Comparison of ENCODE assay signal across 29 cellular contexts in genomic region chr4:172553216-172553615, GRCh38.
"Had no signal": no experiment of that assay in that cellular context is flagged by ENCODE, and none has a peak within 500 bp of the region (broad histone marks: within the 10 kb centered on the region; RNA-seq: fewer than 3 reads in every experiment).

No MANE protein-coding gene starts in this region.

- DNase-seq: activated CD4-positive, alpha-beta memory T cell treated with anti-CD3 and anti-CD28 coated beads, Interleukin-2, amount 10 ng/mL, durations not matched to agents 7 days and 5 days; activated CD4-positive, alpha-beta T cell treated with anti-CD3 and anti-CD28 coated beads for 36 hours; activated CD4-positive, alpha-beta T cell treated with anti-CD3 and anti-CD28 coated beads, Interleukin-2, amount 10 ng/mL, durations not matched to agents 7 days and 5 days; activated CD4-positive, alpha-beta T cell treated with anti-CD3 and anti-CD28 coated beads, Interleukin-2, amount 50 U/mL, for 4 hours; activated CD4-positive, CD25-positive, alpha-beta regulatory T cell; activated CD4-positive, CD25-positive, alpha-beta regulatory T cell treated with anti-CD3 and anti-CD28 coated beads, Interleukin-2, amount 50 U/mL, for 72 hours; activated CD8-positive, alpha-beta memory T cell treated with anti-CD3 and anti-CD28 coated beads, Interleukin-2, amount 50 U/mL, for 48 hours; activated gamma-delta T cell; activated naive CD4-positive, alpha-beta T cell; activated naive CD4-positive, alpha-beta T cell treated with anti-CD3 and anti-CD28 coated beads, Interleukin-2, amount 10 ng/mL, durations not matched to agents 7 days and 5 days; activated naive CD8-positive, alpha-beta T cell treated with anti-CD3 and anti-CD28 coated beads, Interleukin-2, amount 10 ng/mL, durations not matched to agents 7 days and 5 days; activated T-cell treated with anti-CD3 and anti-CD28 coated beads for 4 hours; activated T-cell treated with anti-CD3 and anti-CD28 coated beads, Interleukin-2, amount 50 U/mL, for 24 hours; activated T-cell treated with anti-CD3 and anti-CD28 coated beads, Interleukin-2, amount 50 U/mL, for 72 hours; amniotic stem cell; anterior cingulate cortex; body of pancreas; caudate nucleus; colonic mucosa; dorsolateral prefrontal cortex; effector memory CD4-positive, alpha-beta T cell; erythroblast; foreskin melanocyte; heart right ventricle; T-helper 2 cell had no signal

- H3K9me3 ChIP-seq: body of pancreas, colonic mucosa, esophagus muscularis mucosa, gastroesophageal sphincter, heart right ventricle had no signal

- H3K36me3 Mint-ChIP-seq: activated naive CD4-positive, alpha-beta T cell treated with anti-CD3 and anti-CD28 coated beads, Interleukin-2, amount 10 ng/mL, durations not matched to agents 7 days and 5 days; activated naive CD4-positive, alpha-beta T cell treated with anti-CD3 and anti-CD28 coated beads, Interleukin-2, amount 50 U/mL, for 72 hours; activated naive CD8-positive, alpha-beta T cell treated with anti-CD3 and anti-CD28 coated beads, Interleukin-2, amount 10 ng/mL, durations not matched to agents 7 days and 5 days had no signal

- H3K27me3 Mint-ChIP-seq: activated CD4-positive, alpha-beta memory T cell treated with anti-CD3 and anti-CD28 coated beads, Interleukin-2, amount 10 ng/mL, durations not matched to agents 7 days and 5 days; activated CD4-positive, alpha-beta T cell treated with anti-CD3 and anti-CD28 coated beads for 36 hours; activated CD4-positive, alpha-beta T cell treated with anti-CD3 and anti-CD28 coated beads, Interleukin-2, amount 10 ng/mL, durations not matched to agents 7 days and 5 days; activated naive CD4-positive, alpha-beta T cell treated with anti-CD3 and anti-CD28 coated beads, Interleukin-2, amount 10 ng/mL, durations not matched to agents 7 days and 5 days; activated naive CD8-positive, alpha-beta T cell treated with anti-CD3 and anti-CD28 coated beads, Interleukin-2, amount 10 ng/mL, durations not matched to agents 7 days and 5 days; activated T-cell treated with anti-CD3 and anti-CD28 coated beads, Interleukin-2, amount 50 U/mL, for 24 hours; dendritic cell treated with granulocyte-macrophage colony-stimulating factor and Interleukin-4, amounts not matched to agents 40 ng/mL and 50 ng/mL, for 4 days had no signal

- H3K27me3 ChIP-seq: body of pancreas, colonic mucosa, dorsolateral prefrontal cortex, esophagus muscularis mucosa, gastroesophageal sphincter, heart right ventricle had no signal

- H3K27ac Mint-ChIP-seq: activated CD4-positive, alpha-beta memory T cell treated with anti-CD3 and anti-CD28 coated beads, Interleukin-2, amount 10 ng/mL, durations not matched to agents 7 days and 5 days; activated CD4-positive, alpha-beta T cell treated with anti-CD3 and anti-CD28 coated beads for 36 hours; activated CD4-positive, alpha-beta T cell treated with anti-CD3 and anti-CD28 coated beads, Interleukin-2, amount 10 ng/mL, durations not matched to agents 7 days and 5 days; activated naive CD4-positive, alpha-beta T cell treated with anti-CD3 and anti-CD28 coated beads, Interleukin-2, amount 10 ng/mL, durations not matched to agents 7 days and 5 days; activated naive CD4-positive, alpha-beta T cell treated with anti-CD3 and anti-CD28 coated beads, Interleukin-2, amount 50 U/mL, for 72 hours; activated naive CD8-positive, alpha-beta T cell treated with anti-CD3 and anti-CD28 coated beads, Interleukin-2, amount 10 ng/mL, durations not matched to agents 7 days and 5 days; activated T-cell treated with anti-CD3 and anti-CD28 coated beads, Interleukin-2, amount 50 U/mL, for 24 hours; activated T-cell treated with anti-CD3 and anti-CD28 coated beads, Interleukin-2, amount 50 U/mL, for 72 hours; dendritic cell treated with granulocyte-macrophage colony-stimulating factor and Interleukin-4, amounts not matched to agents 40 ng/mL and 50 ng/mL, for 4 days had no signal

- ATAC-seq: activated CD4-positive, alpha-beta T cell treated with anti-CD3 and anti-CD28 coated beads for 36 hours; activated naive CD4-positive, alpha-beta T cell treated with anti-CD3 and anti-CD28 coated beads, Interleukin-2, amount 50 U/mL, for 72 hours; activated T-cell treated with anti-CD3 and anti-CD28 coated beads, Interleukin-2, amount 50 U/mL, for 72 hours; body of pancreas; gastroesophageal sphincter; heart right ventricle had no signal

- H3K9me3 Mint-ChIP-seq: activated CD4-positive, alpha-beta T cell treated with anti-CD3 and anti-CD28 coated beads, Interleukin-2, amount 10 ng/mL, durations not matched to agents 7 days and 5 days; activated naive CD8-positive, alpha-beta T cell treated with anti-CD3 and anti-CD28 coated beads, Interleukin-2, amount 10 ng/mL, durations not matched to agents 7 days and 5 days; activated T-cell treated with anti-CD3 and anti-CD28 coated beads, Interleukin-2, amount 50 U/mL, for 24 hours; dendritic cell treated with granulocyte-macrophage colony-stimulating factor and Interleukin-4, amounts not matched to agents 40 ng/mL and 50 ng/mL, for 4 days had no signal

- H3K27ac ChIP-seq: body of pancreas, colonic mucosa, dorsolateral prefrontal cortex, esophagus muscularis mucosa, gastroesophageal sphincter, heart right ventricle had no signal

- H3K4me3 Mint-ChIP-seq: activated CD4-positive, alpha-beta memory T cell treated with anti-CD3 and anti-CD28 coated beads, Interleukin-2, amount 10 ng/mL, durations not matched to agents 7 days and 5 days; activated CD4-positive, alpha-beta T cell treated with anti-CD3 and anti-CD28 coated beads for 36 hours; activated CD4-positive, alpha-beta T cell treated with anti-CD3 and anti-CD28 coated beads, Interleukin-2, amount 10 ng/mL, durations not matched to agents 7 days and 5 days; activated naive CD4-positive, alpha-beta T cell treated with anti-CD3 and anti-CD28 coated beads, Interleukin-2, amount 10 ng/mL, durations not matched to agents 7 days and 5 days; activated naive CD8-positive, alpha-beta T cell treated with anti-CD3 and anti-CD28 coated beads, Interleukin-2, amount 10 ng/mL, durations not matched to agents 7 days and 5 days; activated T-cell treated with anti-CD3 and anti-CD28 coated beads, Interleukin-2, amount 50 U/mL, for 24 hours; activated T-cell treated with anti-CD3 and anti-CD28 coated beads, Interleukin-2, amount 50 U/mL, for 72 hours; dendritic cell treated with granulocyte-macrophage colony-stimulating factor and Interleukin-4, amounts not matched to agents 40 ng/mL and 50 ng/mL, for 4 days had no signal

- H3K4me1 Mint-ChIP-seq: activated CD4-positive, alpha-beta memory T cell treated with anti-CD3 and anti-CD28 coated beads, Interleukin-2, amount 10 ng/mL, durations not matched to agents 7 days and 5 days; activated CD4-positive, alpha-beta T cell treated with anti-CD3 and anti-CD28 coated beads for 36 hours; activated CD4-positive, alpha-beta T cell treated with anti-CD3 and anti-CD28 coated beads, Interleukin-2, amount 10 ng/mL, durations not matched to agents 7 days and 5 days; activated naive CD4-positive, alpha-beta T cell treated with anti-CD3 and anti-CD28 coated beads, Interleukin-2, amount 10 ng/mL, durations not matched to agents 7 days and 5 days; activated naive CD8-positive, alpha-beta T cell treated with anti-CD3 and anti-CD28 coated beads, Interleukin-2, amount 10 ng/mL, durations not matched to agents 7 days and 5 days had no signal

- H3K36me3 ChIP-seq: colonic mucosa, esophagus muscularis mucosa, gastroesophageal sphincter, heart right ventricle had no signal

- H3K4me1 ChIP-seq: body of pancreas, colonic mucosa, esophagus muscularis mucosa, gastroesophageal sphincter, heart right ventricle had no signal

- H3K4me3 ChIP-seq: body of pancreas, colonic mucosa, dorsolateral prefrontal cortex, esophagus muscularis mucosa, gastroesophageal sphincter, heart right ventricle had no signal
